ENCODE assay signal across 22 cellular contexts in genomic region chr15:25695875-25696760, GRCh38.
DNase-seq lines count a peak whose midpoint lies in the region; ATAC-seq and TF ChIP-seq lines count a peak whose summit lies in the region.
"Had no signal": no experiment of that assay in that cellular context is flagged by ENCODE, and none has a peak within 500 bp of the region (broad histone marks: within the 10 kb centered on the region; RNA-seq: fewer than 3 reads in every experiment).

No MANE protein-coding gene starts in this region.

- no peak overlapping the region for H3T11ph ChIP-seq in H9 (ENCODE audit: low read length)

- no peak overlapping the region for H2BK12ac ChIP-seq in H9 (ENCODE audit: insufficient read length, low read depth, low read length)

- ATAC-seq in WTC11, result no peak
- ATAC-seq in GM18519 (IDR thresholded peaks at IDR 0.05; ENCODE audit: low FRiP score, unreplicated experiment), result no peak
- ATAC-seq: A549, HepG2 had no signal

- no peak overlapping the region for H3K23ac ChIP-seq in H9 (ENCODE audit: insufficient read length, low read depth, low read length)

- H3K23me2 ChIP-seq in H9 (ENCODE audit: insufficient read length, low read depth, low read length, poor library complexity, severe bottlenecking), result no peaks in the 10 kb centered on the region

- no CpG with 5 or more reads among the region's 17 CpGs for WGBS in H9 (ENCODE audit: extremely low coverage, insufficient read length, low lambda C conversion rate)

- no peaks in the 10 kb centered on the region for H3K79me1 ChIP-seq in H9 (ENCODE audit: insufficient read depth, low read depth, low read length, poor library complexity, severe bottlenecking)

- H3K9me3 ChIP-seq in H9 (ENCODE audit: control insufficient read depth, low read depth, low read length), result no peaks in the 10 kb centered on the region
- H3K9me3 ChIP-seq: A549, HAP-1 had no signal

- H3K4ac ChIP-seq in H9 (ENCODE audit: low read depth, low read length), result no peak overlapping the region

- no peak overlapping the region for H3K18ac ChIP-seq in H9 (ENCODE audit: insufficient read length, low read depth, low read length)

- no peaks in the 10 kb centered on the region for H3K27me3 ChIP-seq in H9 (ENCODE audit: insufficient read depth, low read length)

- H3K4me2 ChIP-seq in H9 (ENCODE audit: insufficient read depth, insufficient read length, low read length), result no peak overlapping the region
- H3K4me2 ChIP-seq: A549 had no signal

- H2BK5ac ChIP-seq in H9 (ENCODE audit: insufficient read length, low read length), result no peak overlapping the region

- peaks cover 5% of the 10 kb centered on the region; the same call in 1 of the 2 replicates for H3K4me1 ChIP-seq in H9 (ENCODE audit: insufficient read depth, low read length)
- H3K4me1 ChIP-seq: A549, HAP-1 had no signal

- H3K36me3 Mint-ChIP-seq in H9 (ENCODE audit: insufficient read depth in 1 of 3, low read depth in 3 of 3) (no peaks in the 10 kb centered on the region; a peak in 2 of 7 replicates), WTC11 (no peaks in the 10 kb centered on the region), immature natural killer cell (peaks cover 16 to 65% (median 48%) of the 10 kb centered on the region in 3 donors)

- no peaks in the 10 kb centered on the region for H4K20me1 ChIP-seq in H9 (ENCODE audit: control insufficient read depth, insufficient read depth, insufficient read length)

- DNase-seq in H9 (no peak), WTC11 (ENCODE audit: low spot score) (no peak), left kidney (ENCODE audit: low read depth, low spot score) (peak; percentile 28), retina (peak; percentile 36), immature natural killer cell (no peak)
- DNase-seq in activated naive CD4-positive, alpha-beta T cell (lab: John Stamatoyannopoulos, UW), result no peak
- DNase-seq: DMS79; KBM-7; NCI-H1092; NCI-H1436; NCI-H2029; NCI-H226; NCI-H524; NCI-H774; NK-92 treated with Interleukin-12 subunit alpha and Interleukin-12 subunit beta, amount 100 ng/mL, for 24 hours had no signal

- no peak overlapping the region for H2BK15ac ChIP-seq in H9 (ENCODE audit: low read depth, low read length)

- 0 out of 2 replicates have a peak overlapping the region, but pooled peaks have one; percentile 8 for H3K14ac ChIP-seq in H9 (ENCODE audit: insufficient read depth, low read length)

- no peak overlapping the region for H2AFZ ChIP-seq in H9 (ENCODE audit: low read length)

- H2BK20ac ChIP-seq in H9 (ENCODE audit: low read depth, low read length, poor library complexity, severe bottlenecking), result no peak overlapping the region

- H3K4me1 Mint-ChIP-seq in H9, result peaks cover 32 to 37% of the 10 kb centered on the region in 2 experiments
- H3K4me1 Mint-ChIP-seq in WTC11, result peaks cover 30% of the 10 kb centered on the region
- H3K4me1 Mint-ChIP-seq in immature natural killer cell, result no peaks in the 10 kb centered on the region
- H3K4me1 Mint-ChIP-seq: B cell, CD14-positive monocyte had no signal

- no peak overlapping the region for H3K27ac ChIP-seq in H9 (ENCODE audit: insufficient read length, low read depth, low read length)
- H3K27ac ChIP-seq: A549, HL-60 had no signal

- H3K27me3 Mint-ChIP-seq in H9 (ENCODE audit: low read depth) (peaks cover 3% of the 10 kb centered on the region), WTC11 (ENCODE audit: low read depth) (no peaks in the 10 kb centered on the region), immature natural killer cell (ENCODE audit: low read depth in 3 of 3) (peaks cover 0 to 1% (median 0%) of the 10 kb centered on the region in 3 donors)
- H3K27me3 Mint-ChIP-seq: B cell had no signal

- no peak overlapping the region; a peak in 1 of 5 replicates for H3K4me3 Mint-ChIP-seq in H9
- H3K4me3 Mint-ChIP-seq in WTC11, result no peak overlapping the region
- no peak overlapping the region for H3K4me3 Mint-ChIP-seq in immature natural killer cell
- H3K4me3 Mint-ChIP-seq: B cell, CD14-positive monocyte had no signal

- no peaks in the 10 kb centered on the region for H3K9me3 Mint-ChIP-seq in H9
- no peaks in the 10 kb centered on the region for H3K9me3 Mint-ChIP-seq in WTC11
- no peaks in the 10 kb centered on the region for H3K9me3 Mint-ChIP-seq in immature natural killer cell
- H3K9me3 Mint-ChIP-seq: CD14-positive monocyte had no signal

- H2BK120ac ChIP-seq in H9 (ENCODE audit: low read depth, low read length, poor library complexity, severe bottlenecking), result no peak overlapping the region

- no peak for TF ChIP-seq CTCF in H9 (conservative IDR thresholded peaks at IDR 0.05)
- TF ChIP-seq CTCF in WTC11 (IDR thresholded peaks at IDR 0.05), result no peak

- no peak overlapping the region for H4K8ac ChIP-seq in H9 (replicated peaks; ENCODE audit: insufficient read length, low read depth, low read length)

- POLR2A ChIA-PET in WTC11 (lab: Charles Lee), result no interaction called here

- H4K5ac ChIP-seq in H9 (ENCODE audit: insufficient read length, low read depth, low read length), result no peak overlapping the region

- CTCF ChIA-PET in WTC11 (lab: Charles Lee), result interaction anchor here (1.0 to 4.2 kb wide), 5 partner anchors 14 to 400 kb away, joined by 3 to 31 read pairs (median 6); no protein-coding TSS in a partner anchor

- no peak overlapping the region for H4K91ac ChIP-seq in H9 (ENCODE audit: insufficient read length, low read depth, low read length)

- H3K27ac Mint-ChIP-seq in H9, result peak overlapping the region in 2 of 3 experiments; percentile 49 to 84; a peak in 3 of 7 replicates
- H3K27ac Mint-ChIP-seq in WTC11, result peak overlapping the region; percentile 28; the same call in 1 of the 2 replicates
- no peak overlapping the region for H3K27ac Mint-ChIP-seq in immature natural killer cell
- H3K27ac Mint-ChIP-seq: B cell had no signal

- H2AK5ac ChIP-seq in H9 (ENCODE audit: insufficient read length, low read length), result no peak overlapping the region

- H3K79me2 ChIP-seq in H9 (ENCODE audit: insufficient read depth, low read length), result no peaks in the 10 kb centered on the region

- no peak overlapping the region for H3K56ac ChIP-seq in H9 (ENCODE audit: insufficient read length, low read depth, low read length)

- H3K9ac ChIP-seq in H9 (ENCODE audit: extremely low read depth, insufficient read length, low read length), result no peak overlapping the region

TF ChIP-seq in WTC11, 78 proteins besides CTCF, POLR2A, EP300 and RAD21:
- no peak for TF ChIP-seq SOX15 (CRISPR knock-in tag; IDR thresholded peaks at IDR 0.05)
- no peak for TF ChIP-seq RELA (CRISPR knock-in tag; IDR thresholded peaks at IDR 0.05; ENCODE audit: borderline replicate concordance)
- TF ChIP-seq PRRX2 (CRISPR knock-in tag; IDR thresholded peaks at IDR 0.05), result no peak
- no peak for TF ChIP-seq ZNF263 (CRISPR knock-in tag; IDR thresholded peaks at IDR 0.05; ENCODE audit: low read depth)
- TF ChIP-seq ZNF512 (CRISPR knock-in tag; IDR thresholded peaks at IDR 0.05; ENCODE audit: borderline replicate concordance), result no peak

Comparison
In these comparisons a context has a peak if more than half of its experiments do, and no peak if none do; other contexts are left out.
1. DNase-seq: peak in left kidney (single experiment) and retina (single experiment); none in H9 (single experiment), WTC11 (single experiment), immature natural killer cell (0 of 3) and activated naive CD4-positive, alpha-beta T cell (0 of 4).
2. H3K27ac Mint-ChIP-seq: peak in H9 (2 of 3) and WTC11 (single experiment); none in immature natural killer cell (0 of 6).